9 cellular contexts compared by ENCODE assay signal in genomic region chr11:65502274-65502851, GRCh38. TPM values are rescaled to one million over a fixed set of nuclear protein-coding genes. Genes with fewer than 3 reads are reported as not detected.
DNase-seq lines count a peak whose midpoint lies in the region; ATAC-seq, FAIRE-seq and TF ChIP-seq lines count a peak whose summit lies in the region.
"Had no signal": no experiment of that assay in that cellular context is flagged by ENCODE, and none has a peak within 500 bp of the region (broad histone marks: within the 10 kb centered on the region; RNA-seq: fewer than 3 reads in every experiment).

No MANE protein-coding gene starts in this region.

- DNase-seq in NCI-H2227 treated with DMSO at 0.1 percent for 48 hours (lab: John Stamatoyannopoulos, UW) (peak; percentile 67), NCI-H2227 (lab: John Stamatoyannopoulos, UW; ENCODE audit: unreplicated experiment) (no peak), kidney (no peak), tibial nerve (ENCODE audit: low spot score in 2 of 2) (no peak), midbrain (lab: John Stamatoyannopoulos, UW) (no peak), anterior cingulate cortex (lab: John Stamatoyannopoulos, UW) (no peak)
- DNase-seq: stimulated activated naive CD8-positive, alpha-beta T cell treated with anti-CD3 and anti-CD28 coated beads, Interleukin-15, Interleukin-2, amounts not matched to agents 100 U/mL and 50 U/mL, for 24 hours had no signal

- H3K27me3 ChIP-seq in tibial nerve: no peaks in the 10 kb centered on the region

- peak overlapping the region; percentile 100 for H3K9ac ChIP-seq in kidney (ENCODE audit: low read length in 2 of 2)

- H3K4me3 ChIP-seq in kidney (ENCODE audit: low read length in 2 of 2) (peak overlapping the region; percentile 93 to 97), tibial nerve (peak overlapping the region; percentile 63 to 76 (median 70))

- no peak for FAIRE-seq in kidney (lab: Jason Lieb, UNC)

- H3K27ac ChIP-seq in angular gyrus (ENCODE audit: low read depth, low read length) (peak overlapping the region; percentile 4), kidney (ENCODE audit: low read depth in 2 of 2, low read length in 2 of 2) (peak overlapping the region; percentile 99), tibial nerve (peak overlapping the region; percentile 93 to 99 (median 94))

- no peak for TF ChIP-seq EP300 in tibial nerve (IDR thresholded peaks at IDR 0.05)

- peaks cover 38 to 66% of the 10 kb centered on the region in 2 donors for H3K36me3 ChIP-seq in kidney (ENCODE audit: control insufficient read depth in 1 of 2, insufficient read depth in 2 of 2, low read length in 2 of 2)
- peaks cover 17 to 61% (median 36%) of the 10 kb centered on the region in 3 donors for H3K36me3 ChIP-seq in tibial nerve

- intact Hi-C loops in kidney (cut with DNase I): loop anchor here (5.0 kb wide), 1 partner anchor 75 kb away; no protein-coding TSS in a partner anchor

- no peaks in the 10 kb centered on the region for H3K9me3 ChIP-seq in kidney (ENCODE audit: control insufficient read depth in 1 of 2, low read length in 2 of 2)
- H3K9me3 ChIP-seq in tibial nerve: no peaks in the 10 kb centered on the region

- TF ChIP-seq POLR2A in tibial nerve (IDR thresholded peaks at IDR 0.05): no peak

- no peak for TF ChIP-seq CTCF in kidney (IDR thresholded peaks at IDR 0.05; ENCODE audit: borderline replicate concordance, extremely low read depth, insufficient read depth)
- TF ChIP-seq CTCF in tibial nerve (IDR thresholded peaks at IDR 0.05): no peak

- no peak for ATAC-seq in GM19328 (IDR thresholded peaks at IDR 0.05; ENCODE audit: unreplicated experiment)
- ATAC-seq: stimulated activated naive CD8-positive, alpha-beta T cell treated with anti-CD3 and anti-CD28 coated beads, Interleukin-15, Interleukin-2, amounts not matched to agents 100 U/mL and 50 U/mL, for 24 hours had no signal

- H3K4me1 ChIP-seq in kidney (ENCODE audit: control insufficient read depth in 1 of 2, insufficient read depth in 1 of 2, low read depth in 1 of 2, low read length in 2 of 2) (peaks cover 5 to 10% of the 10 kb centered on the region in 2 donors), tibial nerve (peaks cover 0 to 26% (median 19%) of the 10 kb centered on the region in 4 donors)

RNA-seq across cellular contexts. Expression of gene MALAT1, which starts 3.5 kb away (rescaled TPM):
- total RNA-seq in kidney: 15,262 TPM
- polyA plus RNA-seq in kidney (ENCODE audit: insufficient read depth, low read depth, low replicate concordance): 219 TPM
- total RNA-seq in tibial nerve: over 10,000 TPM; 20,649 to 23,532 (median 22,230) TPM

RNA-seq across cellular contexts. Expression of gene SCYL1, which starts 22.5 kb away (rescaled TPM):
- 72.2 TPM for total RNA-seq in kidney
- polyA plus RNA-seq in kidney (ENCODE audit: insufficient read depth, low read depth, low replicate concordance): 78.9 TPM
- total RNA-seq in tibial nerve: 100 to 1,000 TPM; 109 to 128 (median 112) TPM

RNA-seq across cellular contexts. Expression of gene LTBP3, which starts 55.8 kb away (rescaled TPM):
- total RNA-seq in kidney (165 TPM), tibial nerve (100 to 1,000 TPM; 236 to 476 (median 386) TPM)
- 61.6 TPM for polyA plus RNA-seq in kidney (ENCODE audit: insufficient read depth, low read depth, low replicate concordance)

Comparison
In these comparisons a context has a peak if more than half of its experiments do, and no peak if none do; other contexts are left out.
1. H3K27ac ChIP-seq: peak in every context shown above with its lines; median percentile 99 in kidney; 94 in tibial nerve; 4 in angular gyrus.